In genomic region chr15:39746176-39746575, GRCh38 we compare ENCODE assay signal across 12 cellular contexts.
"Had no signal": no experiment of that assay in that cellular context is flagged by ENCODE, and none has a peak within 500 bp of the region (broad histone marks: within the 10 kb centered on the region; RNA-seq: fewer than 3 reads in every experiment).

No MANE protein-coding gene starts in this region.

- DNase-seq: activated CD4-positive, alpha-beta memory T cell treated with anti-CD3 and anti-CD28 coated beads, Interleukin-2, amount 10 ng/mL, durations not matched to agents 7 days and 5 days; activated CD8-positive, alpha-beta memory T cell treated with anti-CD3 and anti-CD28 coated beads, Interleukin-2, amount 50 U/mL, for 4 hours; activated naive CD4-positive, alpha-beta T cell treated with Interleukin-2 at 50 U/mL for 16 hours; activated naive CD8-positive, alpha-beta T cell treated with anti-CD3 and anti-CD28 coated beads, Interleukin-2, amount 50 U/mL, for 24 hours; dermis blood vessel endothelial cell; erythroblast; kidney; left ventricle myocardium inferior; mesendoderm; stimulated activated CD4-positive, alpha-beta T cell treated with anti-CD3 and anti-CD28 coated beads, Interleukin-4, amount 100 ng/mL, for 4 hours; stomach had no signal

- H3K9me3 ChIP-seq: left ventricle myocardium inferior, stomach, thoracic aorta had no signal

- H3K4me1 ChIP-seq: stomach had no signal

- ATAC-seq: activated naive CD8-positive, alpha-beta T cell treated with anti-CD3 and anti-CD28 coated beads, Interleukin-2, amount 50 U/mL, for 24 hours had no signal

- H3K27me3 ChIP-seq: stomach had no signal

- H3K27ac ChIP-seq: left ventricle myocardium inferior, stomach, thoracic aorta had no signal

- H3K4me3 ChIP-seq: left ventricle myocardium inferior, stomach, thoracic aorta had no signal

- H3K36me3 ChIP-seq: left ventricle myocardium inferior, stomach, thoracic aorta had no signal
